In genomic region chr17:74373838-74374606, GRCh38 we compare ENCODE assay signal across 1 cellular context.
TF ChIP-seq lines count a peak whose summit lies in the region.

No MANE protein-coding gene starts in this region.

TF ChIP-seq in HepG2, 621 proteins besides CTCF, POLR2A, EP300 and RAD21 (continued from another document and continues in another):
- no peak for TF ChIP-seq ZHX1 (CRISPR knock-in tag; IDR thresholded peaks at IDR 0.05; ENCODE audit: low read depth)
- peak; percentile 87 for TF ChIP-seq TOE1 (CRISPR knock-in tag; IDR thresholded peaks at IDR 0.05)
- no peak for TF ChIP-seq MED8 (CRISPR knock-in tag; IDR thresholded peaks at IDR 0.05; ENCODE audit: insufficient replicate concordance)
- TF ChIP-seq SAFB2 (CRISPR knock-in tag; IDR thresholded peaks at IDR 0.05; ENCODE audit: borderline replicate concordance, low read depth) = no peak
- no peak for TF ChIP-seq STAT6 (CRISPR knock-in tag; IDR thresholded peaks at IDR 0.05; ENCODE audit: borderline replicate concordance)
- no peak for TF ChIP-seq CHCHD3 (CRISPR knock-in tag; IDR thresholded peaks at IDR 0.05)
- TF ChIP-seq FIP1L1 (IDR thresholded peaks at IDR 0.05; ENCODE audit: borderline replicate concordance, insufficient read depth, low read depth, low read length) = no peak
- TF ChIP-seq TEAD2 (CRISPR knock-in tag; IDR thresholded peaks at IDR 0.05) = no peak
- TF ChIP-seq, protein P1, sequence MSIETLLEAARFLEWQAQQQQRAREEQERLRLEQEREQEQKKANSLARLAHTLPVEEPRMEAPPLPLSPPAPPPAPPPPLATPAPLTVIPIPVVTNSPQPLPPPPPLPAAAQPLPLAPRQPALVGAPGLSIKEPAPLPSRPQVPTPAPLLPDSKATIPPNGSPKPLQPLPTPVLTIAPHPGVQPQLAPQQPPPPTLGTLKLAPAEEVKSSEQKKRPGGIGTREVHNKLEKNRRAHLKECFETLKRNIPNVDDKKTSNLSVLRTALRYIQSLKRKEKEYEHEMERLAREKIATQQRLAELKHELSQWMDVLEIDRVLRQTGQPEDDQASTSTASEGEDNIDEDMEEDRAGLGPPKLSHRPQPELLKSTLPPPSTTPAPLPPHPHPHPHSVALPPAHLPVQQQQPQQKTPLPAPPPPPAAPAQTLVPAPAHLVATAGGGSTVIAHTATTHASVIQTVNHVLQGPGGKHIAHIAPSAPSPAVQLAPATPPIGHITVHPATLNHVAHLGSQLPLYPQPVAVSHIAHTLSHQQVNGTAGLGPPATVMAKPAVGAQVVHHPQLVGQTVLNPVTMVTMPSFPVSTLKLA (IDR thresholded peaks at IDR 0.05) = 0 out of 2 replicates have a peak, but pooled peaks have one; percentile 4
- no peak for TF ChIP-seq ZNF12 (CRISPR knock-in tag; IDR thresholded peaks at IDR 0.05)
- no peak for TF ChIP-seq ZNF10 (CRISPR knock-in tag; IDR thresholded peaks at IDR 0.05; ENCODE audit: borderline replicate concordance, low read depth)
- TF ChIP-seq ZNF263 (CRISPR knock-in tag; IDR thresholded peaks at IDR 0.05) = 0 out of 2 replicates have a peak, but pooled peaks have one; percentile 50
- peak; percentile 99 for TF ChIP-seq RXRB (CRISPR knock-in tag; IDR thresholded peaks at IDR 0.05; ENCODE audit: borderline replicate concordance)
- 0 out of 2 replicates have a peak, but pooled peaks have one; percentile 33 for TF ChIP-seq ZNF646 (CRISPR knock-in tag; IDR thresholded peaks at IDR 0.05)
- no peak for TF ChIP-seq ZNF432 (CRISPR knock-in tag; IDR thresholded peaks at IDR 0.05; ENCODE audit: borderline replicate concordance)
- TF ChIP-seq, protein P2, sequence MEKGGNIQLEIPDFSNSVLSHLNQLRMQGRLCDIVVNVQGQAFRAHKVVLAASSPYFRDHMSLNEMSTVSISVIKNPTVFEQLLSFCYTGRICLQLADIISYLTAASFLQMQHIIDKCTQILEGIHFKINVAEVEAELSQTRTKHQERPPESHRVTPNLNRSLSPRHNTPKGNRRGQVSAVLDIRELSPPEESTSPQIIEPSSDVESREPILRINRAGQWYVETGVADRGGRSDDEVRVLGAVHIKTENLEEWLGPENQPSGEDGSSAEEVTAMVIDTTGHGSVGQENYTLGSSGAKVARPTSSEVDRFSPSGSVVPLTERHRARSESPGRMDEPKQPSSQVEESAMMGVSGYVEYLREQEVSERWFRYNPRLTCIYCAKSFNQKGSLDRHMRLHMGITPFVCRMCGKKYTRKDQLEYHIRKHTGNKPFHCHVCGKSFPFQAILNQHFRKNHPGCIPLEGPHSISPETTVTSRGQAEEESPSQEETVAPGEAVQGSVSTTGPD (CRISPR knock-in tag; IDR thresholded peaks at IDR 0.05) = no peak
- TF ChIP-seq TBL1XR1 (IDR thresholded peaks at IDR 0.05; ENCODE audit: borderline replicate concordance, low read length, partially characterized antibody) = no peak
- TF ChIP-seq ZNF543 (CRISPR knock-in tag; IDR thresholded peaks at IDR 0.05) = no peak
- peak; percentile 93; the same call in 1 of the 2 replicates for TF ChIP-seq MEIS1 (CRISPR knock-in tag; IDR thresholded peaks at IDR 0.05; ENCODE audit: borderline replicate concordance)
- TF ChIP-seq ZNF121 (CRISPR knock-in tag; IDR thresholded peaks at IDR 0.05) = no peak
- no peak for TF ChIP-seq FOXA1 (IDR thresholded peaks at IDR 0.05)
- TF ChIP-seq FOXA1 (CRISPR knock-in tag; IDR thresholded peaks at IDR 0.05) = peak; percentile 96
- TF ChIP-seq SCMH1 (CRISPR knock-in tag; IDR thresholded peaks at IDR 0.05; ENCODE audit: borderline replicate concordance) = no peak
- TF ChIP-seq GZF1 (CRISPR knock-in tag; IDR thresholded peaks at IDR 0.05) = no peak
- TF ChIP-seq ZSCAN30 (CRISPR knock-in tag; IDR thresholded peaks at IDR 0.05) = no peak
- no peak for TF ChIP-seq RORA (CRISPR knock-in tag; IDR thresholded peaks at IDR 0.05)
- no peak for TF ChIP-seq ZNF180 (CRISPR knock-in tag; IDR thresholded peaks at IDR 0.05; ENCODE audit: borderline replicate concordance, low read depth)
- TF ChIP-seq GATAD1 (CRISPR knock-in tag; IDR thresholded peaks at IDR 0.05) = peak; percentile 71
- TF ChIP-seq REPIN1 (CRISPR knock-in tag; IDR thresholded peaks at IDR 0.05; ENCODE audit: borderline replicate concordance, low read depth) = peak; percentile 88
- no peak for TF ChIP-seq FOSL1 (CRISPR knock-in tag; IDR thresholded peaks at IDR 0.05; ENCODE audit: borderline replicate concordance)
- TF ChIP-seq REXO4 (CRISPR knock-in tag; IDR thresholded peaks at IDR 0.05; ENCODE audit: borderline replicate concordance) = no peak
- TF ChIP-seq ZNF782 (CRISPR knock-in tag; IDR thresholded peaks at IDR 0.05; ENCODE audit: borderline replicate concordance) = no peak; the same call in 1 of the 2 replicates
- no peak for TF ChIP-seq HNRNPH1 (optimal IDR thresholded peaks at IDR 0.05; ENCODE audit: low read depth, low read length)
- TF ChIP-seq ZNF724P (CRISPR knock-in tag; IDR thresholded peaks at IDR 0.05; ENCODE audit: borderline replicate concordance) = no peak
- no peak; the same call in 1 of the 2 replicates for TF ChIP-seq KLF9 (CRISPR knock-in tag; IDR thresholded peaks at IDR 0.05; ENCODE audit: low read depth)
- TF ChIP-seq KDM5A (IDR thresholded peaks at IDR 0.05; ENCODE audit: borderline replicate concordance, low read length) = no peak
- TF ChIP-seq ZNF691 (CRISPR knock-in tag; IDR thresholded peaks at IDR 0.05; ENCODE audit: borderline replicate concordance, low read depth) = peak; percentile 79; the same call in 1 of the 2 replicates
- TF ChIP-seq ZNF749 (CRISPR knock-in tag; IDR thresholded peaks at IDR 0.05; ENCODE audit: borderline replicate concordance) = no peak
- TF ChIP-seq, protein P3, sequence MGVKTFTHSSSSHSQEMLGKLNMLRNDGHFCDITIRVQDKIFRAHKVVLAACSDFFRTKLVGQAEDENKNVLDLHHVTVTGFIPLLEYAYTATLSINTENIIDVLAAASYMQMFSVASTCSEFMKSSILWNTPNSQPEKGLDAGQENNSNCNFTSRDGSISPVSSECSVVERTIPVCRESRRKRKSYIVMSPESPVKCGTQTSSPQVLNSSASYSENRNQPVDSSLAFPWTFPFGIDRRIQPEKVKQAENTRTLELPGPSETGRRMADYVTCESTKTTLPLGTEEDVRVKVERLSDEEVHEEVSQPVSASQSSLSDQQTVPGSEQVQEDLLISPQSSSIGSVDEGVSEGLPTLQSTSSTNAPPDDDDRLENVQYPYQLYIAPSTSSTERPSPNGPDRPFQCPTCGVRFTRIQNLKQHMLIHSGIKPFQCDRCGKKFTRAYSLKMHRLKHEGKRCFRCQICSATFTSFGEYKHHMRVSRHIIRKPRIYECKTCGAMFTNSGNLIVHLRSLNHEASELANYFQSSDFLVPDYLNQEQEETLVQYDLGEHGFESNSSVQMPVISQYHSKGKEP (CRISPR knock-in tag; IDR thresholded peaks at IDR 0.05) = no peak
- TF ChIP-seq ZNF770 (CRISPR knock-in tag; IDR thresholded peaks at IDR 0.05) = peak; percentile 54; the same call in 1 of the 2 replicates
